1 cellular context compared by ENCODE assay signal in the genomic region with DNA sequence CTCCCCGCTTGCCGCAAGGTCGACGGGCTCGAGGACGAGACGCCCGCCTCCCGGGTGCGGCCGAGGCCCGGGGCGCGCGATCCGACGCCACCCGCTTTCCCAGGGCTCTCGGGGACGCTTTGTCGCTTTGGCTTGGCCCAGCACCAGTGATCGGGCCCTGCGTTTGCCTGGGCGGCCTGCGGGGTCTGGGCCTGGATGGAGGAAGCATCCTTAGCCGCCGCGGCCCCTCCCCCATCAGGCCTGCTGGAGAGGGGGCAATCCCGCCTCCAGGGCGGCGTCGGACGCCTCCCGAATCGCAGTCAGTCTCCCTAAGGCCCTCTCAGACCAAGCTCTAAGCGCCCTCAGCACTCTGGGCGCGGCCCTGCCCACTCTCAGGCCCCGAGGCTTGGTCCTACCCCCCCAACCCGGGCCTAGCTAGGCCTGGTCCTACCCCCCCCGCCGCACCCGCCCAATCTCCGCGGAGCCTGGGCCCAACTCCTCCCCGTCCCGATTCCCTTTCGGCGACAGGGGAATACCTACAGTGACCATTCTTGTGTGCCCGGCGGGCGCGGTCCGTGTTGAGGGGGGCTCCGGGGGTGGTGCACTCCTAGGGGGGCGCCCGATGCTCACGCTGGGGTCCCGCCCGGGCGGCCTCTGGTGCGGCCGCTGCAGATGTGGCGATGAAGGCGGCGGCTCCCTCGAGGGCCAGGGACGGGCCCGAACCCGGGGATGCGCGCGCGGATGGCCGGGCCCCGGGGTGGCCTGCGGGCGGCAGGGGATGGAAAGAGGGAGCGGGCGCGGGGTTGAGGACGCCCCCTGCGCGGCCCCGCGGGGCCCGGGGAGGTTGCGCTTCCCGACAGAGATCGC.
TF ChIP-seq lines count a peak whose summit lies in the region.

No MANE protein-coding gene starts in this region.

TF ChIP-seq in SK-N-SH treated with all-trans-retinoic acid at 6 μM for 48 hours, 23 proteins besides CTCF, POLR2A, EP300 and RAD21 (continued from another document):
- TF ChIP-seq, protein P1, sequence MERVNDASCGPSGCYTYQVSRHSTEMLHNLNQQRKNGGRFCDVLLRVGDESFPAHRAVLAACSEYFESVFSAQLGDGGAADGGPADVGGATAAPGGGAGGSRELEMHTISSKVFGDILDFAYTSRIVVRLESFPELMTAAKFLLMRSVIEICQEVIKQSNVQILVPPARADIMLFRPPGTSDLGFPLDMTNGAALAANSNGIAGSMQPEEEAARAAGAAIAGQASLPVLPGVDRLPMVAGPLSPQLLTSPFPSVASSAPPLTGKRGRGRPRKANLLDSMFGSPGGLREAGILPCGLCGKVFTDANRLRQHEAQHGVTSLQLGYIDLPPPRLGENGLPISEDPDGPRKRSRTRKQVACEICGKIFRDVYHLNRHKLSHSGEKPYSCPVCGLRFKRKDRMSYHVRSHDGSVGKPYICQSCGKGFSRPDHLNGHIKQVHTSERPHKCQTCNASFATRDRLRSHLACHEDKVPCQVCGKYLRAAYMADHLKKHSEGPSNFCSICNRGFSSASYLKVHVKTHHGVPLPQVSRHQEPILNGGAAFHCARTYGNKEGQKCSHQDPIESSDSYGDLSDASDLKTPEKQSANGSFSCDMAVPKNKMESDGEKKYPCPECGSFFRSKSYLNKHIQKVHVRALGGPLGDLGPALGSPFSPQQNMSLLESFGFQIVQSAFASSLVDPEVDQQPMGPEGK (CRISPR knock-in tag; IDR thresholded peaks at IDR 0.05; ENCODE audit: borderline replicate concordance) = no peak
- TF ChIP-seq SNAI2 (CRISPR knock-in tag; IDR thresholded peaks at IDR 0.05) = no peak
- no peak for TF ChIP-seq ESRRG (CRISPR knock-in tag; IDR thresholded peaks at IDR 0.05)
- no peak for TF ChIP-seq PPARA (CRISPR knock-in tag; IDR thresholded peaks at IDR 0.05; ENCODE audit: borderline replicate concordance)
- TF ChIP-seq TCF4 (CRISPR knock-in tag; IDR thresholded peaks at IDR 0.05; ENCODE audit: borderline replicate concordance) = no peak
- no peak for TF ChIP-seq ZNF8 (CRISPR knock-in tag; IDR thresholded peaks at IDR 0.05)
- TF ChIP-seq, protein P2, sequence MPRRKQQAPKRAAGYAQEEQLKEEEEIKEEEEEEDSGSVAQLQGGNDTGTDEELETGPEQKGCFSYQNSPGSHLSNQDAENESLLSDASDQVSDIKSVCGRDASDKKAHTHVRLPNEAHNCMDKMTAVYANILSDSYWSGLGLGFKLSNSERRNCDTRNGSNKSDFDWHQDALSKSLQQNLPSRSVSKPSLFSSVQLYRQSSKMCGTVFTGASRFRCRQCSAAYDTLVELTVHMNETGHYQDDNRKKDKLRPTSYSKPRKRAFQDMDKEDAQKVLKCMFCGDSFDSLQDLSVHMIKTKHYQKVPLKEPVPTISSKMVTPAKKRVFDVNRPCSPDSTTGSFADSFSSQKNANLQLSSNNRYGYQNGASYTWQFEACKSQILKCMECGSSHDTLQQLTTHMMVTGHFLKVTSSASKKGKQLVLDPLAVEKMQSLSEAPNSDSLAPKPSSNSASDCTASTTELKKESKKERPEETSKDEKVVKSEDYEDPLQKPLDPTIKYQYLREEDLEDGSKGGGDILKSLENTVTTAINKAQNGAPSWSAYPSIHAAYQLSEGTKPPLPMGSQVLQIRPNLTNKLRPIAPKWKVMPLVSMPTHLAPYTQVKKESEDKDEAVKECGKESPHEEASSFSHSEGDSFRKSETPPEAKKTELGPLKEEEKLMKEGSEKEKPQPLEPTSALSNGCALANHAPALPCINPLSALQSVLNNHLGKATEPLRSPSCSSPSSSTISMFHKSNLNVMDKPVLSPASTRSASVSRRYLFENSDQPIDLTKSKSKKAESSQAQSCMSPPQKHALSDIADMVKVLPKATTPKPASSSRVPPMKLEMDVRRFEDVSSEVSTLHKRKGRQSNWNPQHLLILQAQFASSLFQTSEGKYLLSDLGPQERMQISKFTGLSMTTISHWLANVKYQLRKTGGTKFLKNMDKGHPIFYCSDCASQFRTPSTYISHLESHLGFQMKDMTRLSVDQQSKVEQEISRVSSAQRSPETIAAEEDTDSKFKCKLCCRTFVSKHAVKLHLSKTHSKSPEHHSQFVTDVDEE (CRISPR knock-in tag; IDR thresholded peaks at IDR 0.05) = no peak
- no peak for TF ChIP-seq RARB (CRISPR knock-in tag; IDR thresholded peaks at IDR 0.05)
- TF ChIP-seq ZFP30 (CRISPR knock-in tag; IDR thresholded peaks at IDR 0.05) = no peak
